1 cellular context compared by ENCODE assay signal in genomic region chr21:15515908-15516307, GRCh38.
A peak's percentile ranks its signal among the peaks of the same experiment; 100 is the strongest.
TF ChIP-seq lines count a peak whose summit lies in the region.

No MANE protein-coding gene starts in this region.

TF ChIP-seq in K562, 482 proteins besides CTCF, POLR2A, EP300 and RAD21 (continued from another document):
- TF ChIP-seq AFF1 (IDR thresholded peaks at IDR 0.05; ENCODE audit: low read depth in 1 of 2, partially characterized antibody in 2 of 2) (no peak), ID3 (CRISPR knock-in tag; IDR thresholded peaks at IDR 0.05) (no peak), ID3 (tag; IDR thresholded peaks at IDR 0.05) (no peak), HSF4 (CRISPR knock-in tag; IDR thresholded peaks at IDR 0.05; ENCODE audit: borderline replicate concordance) (no peak), C11orf30 (IDR thresholded peaks at IDR 0.05; ENCODE audit: low read depth) (peak; percentile 28; the same call in 1 of the 2 replicates)
